Comparison of ENCODE assay signal across 1 cellular context in genomic region chr1:19863804-19864203, GRCh38.
TF ChIP-seq lines count a peak whose summit lies in the region.

No MANE protein-coding gene starts in this region.

TF ChIP-seq in IMR-90, 13 proteins besides CTCF, POLR2A, EP300 and RAD21:
- no peak for TF ChIP-seq FOS (IDR thresholded peaks at IDR 0.05; ENCODE audit: low read depth, low read length)
- no peak for TF ChIP-seq MAFK (IDR thresholded peaks at IDR 0.05; ENCODE audit: low read depth, low read length)
- TF ChIP-seq USF2 (IDR thresholded peaks at IDR 0.05; ENCODE audit: low read depth, low read length), result no peak
- TF ChIP-seq RCOR1 (IDR thresholded peaks at IDR 0.05; ENCODE audit: insufficient replicate concordance, low read length), result no peak
- no peak for TF ChIP-seq BHLHE40 (IDR thresholded peaks at IDR 0.05; ENCODE audit: low read depth, low read length)
- TF ChIP-seq ELK1 (IDR thresholded peaks at IDR 0.05; ENCODE audit: borderline replicate concordance, low read depth, low read length), result no peak
- peak; percentile 95 for TF ChIP-seq CEBPB (IDR thresholded peaks at IDR 0.05; ENCODE audit: low read depth, low read length)
- no peak for TF ChIP-seq MAZ (IDR thresholded peaks at IDR 0.05; ENCODE audit: borderline replicate concordance, low read depth, low read length)
